In the genomic region with DNA sequence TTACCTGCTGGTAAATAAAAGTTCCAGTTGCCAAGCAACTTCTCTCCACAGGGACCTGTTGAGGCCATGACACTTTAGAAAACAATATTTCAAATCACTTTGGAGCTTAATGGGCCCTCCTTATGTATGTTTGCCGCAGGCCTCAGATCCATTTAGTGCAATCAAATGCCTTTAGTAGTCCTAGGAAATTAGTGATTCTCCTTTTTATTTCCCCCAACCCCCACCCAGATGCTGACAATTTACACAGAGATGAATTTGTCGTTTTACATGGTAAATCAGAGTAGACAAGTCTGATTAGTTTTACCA, we compare ENCODE assay signal across 17 cellular contexts.
A peak's percentile ranks its signal among the peaks of the same experiment; 100 is the strongest.
DNase-seq lines count a peak whose midpoint lies in the region; ATAC-seq and TF ChIP-seq lines count a peak whose summit lies in the region.
"Had no signal": no experiment of that assay in that cellular context is flagged by ENCODE, and none has a peak within 500 bp of the region (broad histone marks: within the 10 kb centered on the region; RNA-seq: fewer than 3 reads in every experiment).

No MANE protein-coding gene starts in this region.

- TF ChIP-seq CTCF in GM13977 (IDR thresholded peaks at IDR 0.05; ENCODE audit: extremely low read depth, insufficient read depth, missing control alignments), result no peak

- no peaks in the 10 kb centered on the region for H3K27me3 Mint-ChIP-seq in activated T-cell treated with anti-CD3 and anti-CD28 coated beads, Interleukin-2, amount 50 U/mL, for 72 hours (ENCODE audit: low read depth)

- no peaks in the 10 kb centered on the region for H3K9me2 ChIP-seq in Karpas-422 (replicated peaks; ENCODE audit: insufficient read depth, low read length)

- H4K20me1 ChIP-seq in BLaER1 treated with 17β-estradiol and CSF1 and Interleukin-3, amounts not matched to agents 10 nM and 100 nM, result peaks cover 12 to 80% (median 30%) of the 10 kb centered on the region in 11 experiments; a peak in 20 of 22 replicates
- 0 out of 2 replicates have a peak, but pooled peaks cover 6% of the 10 kb centered on the region for H4K20me1 ChIP-seq in Karpas-422 (ENCODE audit: insufficient read depth, low read depth, low read length)

- H3K79me2 ChIP-seq in Karpas-422 (ENCODE audit: low read length), result peaks cover 77% of the 10 kb centered on the region

- H3K4ac ChIP-seq in mesenchymal stem cell (ENCODE audit: low read depth in 1 of 2, low read length in 2 of 2), result no peak overlapping the region

- DNase-seq in Karpas-422 (no peak), NCI-H748 treated with DMSO at 0.1 percent for 48 hours (lab: John Stamatoyannopoulos, UW) (peak; percentile 66), mesenchymal stem cell (no peak), HK-2 (ENCODE audit: unreplicated experiment) (no peak), NCI-H2029 treated with DMSO at 0.1 percent for 48 hours (lab: John Stamatoyannopoulos, UW) (no peak), GM13977 (ENCODE audit: low spot score) (no peak)
- DNase-seq in activated T-cell treated with anti-CD3 and anti-CD28 coated beads, Interleukin-2, amount 50 U/mL, for 72 hours, result no peak
- DNase-seq: activated T-cell treated with anti-CD3 and anti-CD28 coated beads, Interleukin-2, amount 50 U/mL, for 1 hour; amygdala; CD4-positive, CD25-positive, alpha-beta regulatory T cell; effector memory CD4-positive, alpha-beta T cell; KG1; left colon; NCI-H526 treated with DMSO at 0.1 percent for 48 hours; SJCRH30; WERI-Rb-1 had no signal

- no peak overlapping the region for H3K14ac ChIP-seq in mesenchymal stem cell (ENCODE audit: low read length in 2 of 2)

- peak overlapping the region in 4 of 11 experiments; percentile 12 to 22 (median 18); a peak in 2 of 22 replicates for H3K27ac ChIP-seq in BLaER1 treated with 17β-estradiol and CSF1 and Interleukin-3, amounts not matched to agents 10 nM and 100 nM
- H3K27ac ChIP-seq in Karpas-422 (ENCODE audit: low read length) (peak overlapping the region; percentile 46), mesenchymal stem cell (ENCODE audit: low read length, poor library complexity, severe bottlenecking) (no peak overlapping the region)
- H3K27ac ChIP-seq: SJCRH30, WERI-Rb-1 had no signal

- peak overlapping the region in 2 of 11 experiments; percentile 29 to 38; a peak in 1 of 22 replicates for H3K9ac ChIP-seq in BLaER1 treated with 17β-estradiol and CSF1 and Interleukin-3, amounts not matched to agents 10 nM and 100 nM
- H3K9ac ChIP-seq in Karpas-422 (ENCODE audit: low read length) (no peak overlapping the region), mesenchymal stem cell (ENCODE audit: low read length) (peak overlapping the region; percentile 55)

- ATAC-seq in activated T-cell treated with anti-CD3 and anti-CD28 coated beads, Interleukin-2, amount 50 U/mL, for 72 hours (replicated peaks in 1 of 2), result no peak
- ATAC-seq: left colon had no signal

- H3K4me1 ChIP-seq in BLaER1 treated with 17β-estradiol and CSF1 and Interleukin-3, amounts not matched to agents 10 nM and 100 nM, result peaks cover 43 to 67% (median 57%) of the 10 kb centered on the region in 10 experiments
- H3K4me1 ChIP-seq in Karpas-422 (ENCODE audit: low read length), result peaks cover 66% of the 10 kb centered on the region
- peaks cover 4% of the 10 kb centered on the region for H3K4me1 ChIP-seq in mesenchymal stem cell (ENCODE audit: control insufficient read depth, insufficient read depth, low read depth, low read length)
- H3K4me1 ChIP-seq: SJCRH30 had no signal

- H4K91ac ChIP-seq in mesenchymal stem cell (ENCODE audit: low read length), result no peak overlapping the region

- WGBS in mesenchymal stem cell, result 100% methylated on average over 1 of the region's 2 CpGs

- H3K36me3 Mint-ChIP-seq in activated T-cell treated with anti-CD3 and anti-CD28 coated beads, Interleukin-2, amount 50 U/mL, for 72 hours (ENCODE audit: insufficient read depth in 2 of 2), result no peaks in the 10 kb centered on the region
- H3K36me3 Mint-ChIP-seq: CD4-positive, CD25-positive, alpha-beta regulatory T cell had no signal

- no peak overlapping the region for H3K27ac Mint-ChIP-seq in activated T-cell treated with anti-CD3 and anti-CD28 coated beads, Interleukin-2, amount 50 U/mL, for 72 hours
- H3K27ac Mint-ChIP-seq: CD4-positive, CD25-positive, alpha-beta regulatory T cell had no signal

- no peak overlapping the region for H3K4me3 Mint-ChIP-seq in activated T-cell treated with anti-CD3 and anti-CD28 coated beads, Interleukin-2, amount 50 U/mL, for 72 hours
- H3K4me3 Mint-ChIP-seq: CD4-positive, CD25-positive, alpha-beta regulatory T cell had no signal

- peaks cover 0 to 18% (median 11%) of the 10 kb centered on the region in 11 experiments; a peak in 11 of 22 replicates for H3K36me3 ChIP-seq in BLaER1 treated with 17β-estradiol and CSF1 and Interleukin-3, amounts not matched to agents 10 nM and 100 nM
- peaks cover 4% of the 10 kb centered on the region; the same call in 1 of the 2 replicates for H3K36me3 ChIP-seq in Karpas-422 (ENCODE audit: insufficient read depth, low read length)
- H3K36me3 ChIP-seq in mesenchymal stem cell (ENCODE audit: control insufficient read depth in 1 of 2, insufficient read depth in 2 of 2, low read depth in 1 of 2, low read length in 2 of 2), result peaks cover 0 to 39% of the 10 kb centered on the region in 2 experiments

- no peaks in the 10 kb centered on the region for H3K27me3 ChIP-seq in BLaER1 treated with 17β-estradiol and CSF1 and Interleukin-3, amounts not matched to agents 10 nM and 100 nM
- no peaks in the 10 kb centered on the region for H3K27me3 ChIP-seq in Karpas-422 (ENCODE audit: low read length)
- no peaks in the 10 kb centered on the region for H3K27me3 ChIP-seq in mesenchymal stem cell (ENCODE audit: control insufficient read depth in 1 of 2, insufficient read depth in 1 of 2, low read length in 2 of 2)
- H3K27me3 ChIP-seq: SJCRH30 had no signal

- no peak overlapping the region for H2BK15ac ChIP-seq in mesenchymal stem cell (ENCODE audit: low read depth, poor library complexity, severe bottlenecking)

- no peak overlapping the region for H2BK120ac ChIP-seq in mesenchymal stem cell (ENCODE audit: low read depth, low read length)

- no peak overlapping the region for H2BK12ac ChIP-seq in mesenchymal stem cell (ENCODE audit: low read length in 2 of 2)

- H3K9me3 ChIP-seq in BLaER1 treated with 17β-estradiol and CSF1 and Interleukin-3, amounts not matched to agents 10 nM and 100 nM (replicated peaks in 1 of 11), result no peaks in the 10 kb centered on the region
- H3K9me3 ChIP-seq in Karpas-422 (ENCODE audit: low read length) (no peaks in the 10 kb centered on the region), mesenchymal stem cell (ENCODE audit: control insufficient read depth, low read length) (no peaks in the 10 kb centered on the region)
- H3K9me3 ChIP-seq: SJCRH30 had no signal

- no peak overlapping the region for H3K4me3 ChIP-seq in BLaER1 treated with 17β-estradiol and CSF1 and Interleukin-3, amounts not matched to agents 10 nM and 100 nM
- H3K4me3 ChIP-seq in Karpas-422 (ENCODE audit: low read length) (no peak overlapping the region), mesenchymal stem cell (ENCODE audit: insufficient read depth in 1 of 2, low read depth in 1 of 2, low read length in 2 of 2) (no peak overlapping the region)
- H3K4me3 ChIP-seq: SJCRH30 had no signal

- H2BK5ac ChIP-seq in mesenchymal stem cell (ENCODE audit: low read depth, low read length, poor library complexity, severe bottlenecking), result no peak overlapping the region

- H3K4me1 Mint-ChIP-seq in activated T-cell treated with anti-CD3 and anti-CD28 coated beads, Interleukin-2, amount 50 U/mL, for 72 hours (ENCODE audit: low read depth), result no peaks in the 10 kb centered on the region

- in situ Hi-C loops in GM13977 (cut with MboI; ENCODE audit: low pct_unique_long_range_greater_than_20kb, low sequenced_read_pairs, unreplicated experiment), result no loop called here

- no peaks in the 10 kb centered on the region for H3K9me3 Mint-ChIP-seq in activated T-cell treated with anti-CD3 and anti-CD28 coated beads, Interleukin-2, amount 50 U/mL, for 72 hours
- H3K9me3 Mint-ChIP-seq: CD4-positive, CD25-positive, alpha-beta regulatory T cell had no signal

- H2AK5ac ChIP-seq in mesenchymal stem cell (ENCODE audit: low read length, severe bottlenecking), result no peak overlapping the region

- H3K23ac ChIP-seq in mesenchymal stem cell (ENCODE audit: low read length in 2 of 2), result no peak overlapping the region

- no peak overlapping the region for H4K8ac ChIP-seq in mesenchymal stem cell (ENCODE audit: low read length)

- H2AFZ ChIP-seq in Karpas-422 (ENCODE audit: low read length) (no peak overlapping the region), mesenchymal stem cell (ENCODE audit: low read depth, low read length) (no peak overlapping the region)

- H3K18ac ChIP-seq in mesenchymal stem cell (ENCODE audit: low read depth in 1 of 2, low read length in 2 of 2), result no peak overlapping the region

- H3K79me1 ChIP-seq in mesenchymal stem cell (replicated peaks; ENCODE audit: low read length, poor library complexity, severe bottlenecking), result peaks cover 3% of the 10 kb centered on the region

- H3K4me2 ChIP-seq in BLaER1 treated with 17β-estradiol and CSF1 and Interleukin-3, amounts not matched to agents 10 nM and 100 nM, result peak overlapping the region; percentile 1 to 56 (median 40); a peak in 15 of 22 replicates
- H3K4me2 ChIP-seq in Karpas-422 (ENCODE audit: low read depth, low read length, poor library complexity, severe bottlenecking) (peak overlapping the region; percentile 6), mesenchymal stem cell (ENCODE audit: low read length, poor library complexity, severe bottlenecking) (no peak overlapping the region)
